8 cellular contexts compared by ENCODE assay signal in genomic region chr1:110554871-110555801, GRCh38. TPM values are rescaled to one million over a fixed set of nuclear protein-coding genes. Genes with fewer than 3 reads are reported as not detected.
A peak's percentile ranks its signal among the peaks of the same experiment; 100 is the strongest.
DNase-seq lines count a peak whose midpoint lies in the region; ATAC-seq and TF ChIP-seq lines count a peak whose summit lies in the region.

No MANE protein-coding gene starts in this region.

- H3K36me3 ChIP-seq in BJ (ENCODE audit: control insufficient read depth, insufficient read depth, low read length) (no peaks in the 10 kb centered on the region), duodenal mucosa (ENCODE audit: control insufficient read depth in 1 of 2, insufficient read depth in 2 of 2, low read length in 2 of 2) (no peaks in the 10 kb centered on the region)

- H3K27me3 ChIP-seq in BJ (ENCODE audit: control insufficient read depth, insufficient read depth, low read length) (peaks cover 19% of the 10 kb centered on the region), duodenal mucosa (ENCODE audit: control insufficient read depth in 1 of 2, insufficient read depth in 2 of 2, low read length in 2 of 2) (peaks cover 24 to 37% of the 10 kb centered on the region in 2 donors)

- H3K27ac ChIP-seq in duodenal mucosa (ENCODE audit: low read depth, low read length) = no peak overlapping the region

- DNase-seq in BJ (ENCODE audit: low read depth) = no peak
- DNase-seq in activated CD4-positive, alpha-beta T cell treated with anti-CD3 and anti-CD28 coated beads, Interleukin-2, amount 50 U/mL, for 48 hours = peak; percentile 57 to 68
- peak; percentile 27 to 47 for DNase-seq in lung microvascular endothelial cell (ENCODE audit: low read depth in 2 of 2)
- DNase-seq in stimulated activated CD8-positive, alpha-beta memory T cell treated with anti-CD3 and anti-CD28 coated beads, Interleukin-15, amount 100 ng/mL, for 1 hour (ENCODE audit: low read depth) = peak; percentile 16

- no peak overlapping the region for H3K9ac ChIP-seq in duodenal mucosa (ENCODE audit: low read depth in 1 of 2, low read length in 2 of 2)

- POLR2A ChIA-PET in BJ (lab: Charles Lee) = no interaction called here

- ATAC-seq in HG02678 (IDR thresholded peaks at IDR 0.05; ENCODE audit: unreplicated experiment) = peak; percentile 56
- ATAC-seq in GM18870 (IDR thresholded peaks at IDR 0.05; ENCODE audit: unreplicated experiment) = no peak
- ATAC-seq in HG03571 (IDR thresholded peaks at IDR 0.05; ENCODE audit: unreplicated experiment) = no peak

- H3K4me3 ChIP-seq in BJ (ENCODE audit: low read depth, low read length) (no peak overlapping the region), duodenal mucosa (ENCODE audit: low read depth in 1 of 2, low read length in 2 of 2) (peak overlapping the region; percentile 36 to 53)

- H3K4me1 ChIP-seq in duodenal mucosa (ENCODE audit: control insufficient read depth in 1 of 2, insufficient read depth in 2 of 2, low read length in 2 of 2) = peaks cover 0 to 4% of the 10 kb centered on the region in 2 donors

- CTCF ChIA-PET in BJ (lab: Yijun Ruan, JAX) = interaction anchor here (0.9 to 2.3 kb wide), 11 partner anchors 10 to 228 kb away, joined by 3 to 11 read pairs (median 3); partner anchors contain the start of gene KCNA10

- peak; percentile 64 for TF ChIP-seq CTCF in BJ (IDR thresholded peaks at IDR 0.05; ENCODE audit: insufficient read depth, low read depth, low read length)

- H3K9me3 ChIP-seq in duodenal mucosa (ENCODE audit: control insufficient read depth in 1 of 2, low read length in 2 of 2) = no peaks in the 10 kb centered on the region

RNA-seq across cellular contexts. Expression of gene KCNA10, which starts 36.2 kb away (rescaled TPM):
- not detected in 2 replicates for polyA plus RNA-seq in BJ (2011; rRNA removed)
- not detected in 2 replicates for polyA minus RNA-seq in BJ (2011; rRNA and poly(A)+ RNA removed)
- not detected in 2 replicates for total RNA-seq in lung microvascular endothelial cell

RNA-seq across cellular contexts. Expression of gene KCNA2, which starts 51.0 kb away (rescaled TPM):
- polyA plus RNA-seq in BJ (2011; rRNA removed) = not detected in 2 replicates
- under 0.01 and 0.05 TPM in 2 replicates for polyA minus RNA-seq in BJ (2011; rRNA and poly(A)+ RNA removed)
- not detected in 2 replicates for total RNA-seq in lung microvascular endothelial cell
